ENCODE assay signal across 8 cellular contexts in the genomic region with DNA sequence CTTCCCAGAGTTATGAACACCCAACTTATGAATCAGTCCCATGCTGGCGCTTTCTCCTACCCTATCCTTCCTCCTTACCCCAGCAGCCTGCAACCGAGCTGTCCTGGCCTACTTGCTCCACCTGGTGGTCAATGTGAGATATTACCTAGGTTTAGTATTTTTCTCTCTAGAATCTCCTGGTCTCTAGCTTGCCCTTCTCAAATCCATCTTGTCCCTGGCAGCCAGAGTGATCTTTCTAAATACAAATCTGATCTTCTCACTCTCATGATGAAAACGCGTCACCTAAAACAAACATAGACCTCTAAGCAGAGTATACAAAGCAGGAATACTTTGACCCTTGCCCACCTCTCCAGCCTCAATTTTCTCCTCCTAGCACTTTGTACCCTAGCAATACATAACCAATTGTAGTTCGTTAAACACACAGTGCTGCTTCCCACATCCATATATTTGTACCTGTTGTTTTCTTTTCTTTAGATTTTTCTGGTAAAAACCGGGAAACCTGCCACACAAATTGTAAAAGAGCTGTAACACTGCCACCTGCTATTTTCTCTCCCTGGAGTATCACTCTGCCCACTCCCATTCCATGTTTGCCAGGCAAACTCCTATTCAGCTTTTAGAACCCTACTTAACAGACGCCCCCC. TPM values are rescaled to one million over a fixed set of nuclear protein-coding genes. Genes with fewer than 3 reads are reported as not detected.
DNase-seq lines count a peak whose midpoint lies in the region; ATAC-seq and TF ChIP-seq lines count a peak whose summit lies in the region.

No MANE protein-coding gene starts in this region.

- DNase-seq in NCI-H345 (lab: John Stamatoyannopoulos, UW) (peak; percentile 24), NCI-H345 treated with DMSO at 0.1 percent for 48 hours (lab: John Stamatoyannopoulos, UW; ENCODE audit: unreplicated experiment) (no peak), KBM-7 (peak; percentile 66), SW480 (ENCODE audit: low spot score) (peak; percentile 38), ascending aorta (ENCODE audit: low spot score in 2 of 2) (no peak), iPS-NIHi11 (ENCODE audit: low spot score) (peak; percentile 77)
- DNase-seq in stimulated activated CD4-positive, alpha-beta T cell treated with anti-CD3 and anti-CD28 coated beads, Interleukin-2, amount 100 ng/mL, for 4 hours (ENCODE audit: low read depth), result peak; percentile 25

- peaks cover 0 to 4% of the 10 kb centered on the region in 2 donors for H3K9me3 ChIP-seq in ascending aorta

- in situ Hi-C loops in KBM-7 (cut with MboI; ENCODE audit: low pct_unique_long_range_greater_than_20kb, low sequenced_read_pairs), result no loop called here

- intact Hi-C loops in ascending aorta (cut with DNase I), result loop anchor here (1.0 kb wide), 1 partner anchor 55 kb away; no protein-coding TSS in a partner anchor

- H3K4me1 ChIP-seq in ascending aorta, result no peaks in the 10 kb centered on the region

- TF ChIP-seq CTCF in ascending aorta (IDR thresholded peaks at IDR 0.05), result peak; percentile 53 to 67 (median 54)

- H3K27ac ChIP-seq in ascending aorta, result no peak overlapping the region

- no peaks in the 10 kb centered on the region for H3K36me3 ChIP-seq in ascending aorta

- no peak for ATAC-seq in GM21528 (IDR thresholded peaks at IDR 0.05; ENCODE audit: low FRiP score, unreplicated experiment)

- no peaks in the 10 kb centered on the region for H3K27me3 ChIP-seq in ascending aorta

- no peak overlapping the region for H3K4me3 ChIP-seq in ascending aorta

RNA-seq across cellular contexts. Expression of a gene that starts 20.0 kb away (rescaled TPM):
- 16.0 TPM for total RNA-seq in ascending aorta

RNA-seq across cellular contexts. Expression of a gene that starts 34.8 kb away (rescaled TPM):
- total RNA-seq in ascending aorta, result 116 TPM

Comparison
In these comparisons a context has a peak if more than half of its experiments do, and no peak if none do; other contexts are left out.
1. DNase-seq: peak in NCI-H345 (single experiment), KBM-7 (single experiment), SW480 (single experiment), iPS-NIHi11 (single experiment) and stimulated activated CD4-positive, alpha-beta T cell treated with anti-CD3 and anti-CD28 coated beads, Interleukin-2, amount 100 ng/mL, for 4 hours (single experiment); none in NCI-H345 treated with DMSO at 0.1 percent for 48 hours (single experiment) and ascending aorta (0 of 2).